Comparison of ENCODE assay signal across 1 cellular context in genomic region chr6:139291813-139292619, GRCh38.
TF ChIP-seq lines count a peak whose summit lies in the region.

Gene TXLNB (minus strand): TSS chr6:139291998. CDS start chr6:139288899, 3,099 bp downstream.

TF ChIP-seq in HEK293, 187 proteins besides CTCF, POLR2A, EP300 and RAD21 (continued from another document and continues in another):
- peak; percentile 65; the same call in 1 of the 2 replicates for TF ChIP-seq ZNF280D (tag by site-specific recombination; IDR thresholded peaks at IDR 0.05)
- peak; percentile 76; the same call in 1 of the 2 replicates for TF ChIP-seq ZBTB10 (tag by site-specific recombination; IDR thresholded peaks at IDR 0.05)
- no peak for TF ChIP-seq TSHZ1 (tag by site-specific recombination; IDR thresholded peaks at IDR 0.05; ENCODE audit: borderline replicate concordance)
- TF ChIP-seq ZNF501 (tag by site-specific recombination; IDR thresholded peaks at IDR 0.05), result peak; percentile 82; the same call in 1 of the 2 replicates
- TF ChIP-seq OSR2 (tag by site-specific recombination; IDR thresholded peaks at IDR 0.05), result no peak
- TF ChIP-seq REST (tag by site-specific recombination; IDR thresholded peaks at IDR 0.05), result no peak
- peak; percentile 86 for TF ChIP-seq ZNF341 (tag by site-specific recombination; IDR thresholded peaks at IDR 0.05; ENCODE audit: low read depth)
- TF ChIP-seq SETDB1 (IDR thresholded peaks at IDR 0.05; ENCODE audit: insufficient read length, low read length), result peak; percentile 64
- TF ChIP-seq BCL6B (tag by site-specific recombination; IDR thresholded peaks at IDR 0.05), result no peak
- TF ChIP-seq ZSCAN23 (tag by site-specific recombination; IDR thresholded peaks at IDR 0.05), result no peak
- no peak for TF ChIP-seq ZSCAN16 (tag by site-specific recombination; IDR thresholded peaks at IDR 0.05)
- no peak for TF ChIP-seq MEIS1 (CRISPR knock-in tag; IDR thresholded peaks at IDR 0.05; ENCODE audit: borderline replicate concordance)
- peak; percentile 94 for TF ChIP-seq ZNF169 (tag by site-specific recombination; IDR thresholded peaks at IDR 0.05)
- TF ChIP-seq ZNF174 (tag by site-specific recombination; IDR thresholded peaks at IDR 0.05), result no peak
- peak; percentile 98 for TF ChIP-seq ZBTB26 (tag by site-specific recombination; optimal IDR thresholded peaks at IDR 0.05)
- TF ChIP-seq SCRT1 (tag by site-specific recombination; IDR thresholded peaks at IDR 0.05; ENCODE audit: borderline replicate concordance), result peak; percentile 90
- TF ChIP-seq ZFHX2 (tag by site-specific recombination; conservative IDR thresholded peaks at IDR 0.05), result peak; percentile 94
- TF ChIP-seq ZBTB8A (tag by site-specific recombination; IDR thresholded peaks at IDR 0.05), result peak; percentile 30; the same call in 1 of the 2 replicates
- no peak for TF ChIP-seq ELK4 (IDR thresholded peaks at IDR 0.05; ENCODE audit: borderline replicate concordance, low read depth, low read length)
- no peak for TF ChIP-seq ZNF391 (tag by site-specific recombination; IDR thresholded peaks at IDR 0.05; ENCODE audit: borderline replicate concordance, low read depth)
- TF ChIP-seq ZNF624 (tag by site-specific recombination; IDR thresholded peaks at IDR 0.05), result no peak
- peak; percentile 26; the same call in 1 of the 2 replicates for TF ChIP-seq MYNN (tag by site-specific recombination; IDR thresholded peaks at IDR 0.05; ENCODE audit: borderline replicate concordance)
- TF ChIP-seq PRDM10 (tag by site-specific recombination; IDR thresholded peaks at IDR 0.05), result peak; percentile 95
- no peak for TF ChIP-seq ZNF423 (tag by site-specific recombination; IDR thresholded peaks at IDR 0.05)
- no peak for TF ChIP-seq GLI2 (tag by site-specific recombination; IDR thresholded peaks at IDR 0.05; ENCODE audit: borderline replicate concordance, low read depth)
- TF ChIP-seq SP7 (tag by site-specific recombination; IDR thresholded peaks at IDR 0.05), result peak; percentile 94
